11 cellular contexts compared by ENCODE assay signal in the genomic region with DNA sequence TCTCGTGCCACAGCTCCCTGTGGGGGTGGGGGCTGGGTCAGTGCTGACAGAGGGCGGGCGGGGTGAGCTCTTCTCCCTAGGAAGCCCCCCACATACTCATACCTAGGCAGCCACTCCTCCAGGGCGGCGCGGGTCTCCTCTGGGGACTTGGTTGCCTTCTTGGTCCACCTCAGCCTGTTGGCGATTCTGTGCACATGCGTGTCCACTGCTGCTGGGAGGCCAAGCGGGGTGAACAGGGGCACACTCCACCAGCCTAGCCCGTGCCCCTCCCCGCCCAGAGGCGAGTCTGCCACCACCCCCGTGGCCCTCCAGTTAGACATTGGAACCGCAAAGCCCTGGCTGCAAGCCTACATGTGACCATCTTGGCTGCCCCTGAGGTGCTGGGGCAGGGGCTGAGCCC. TPM values are rescaled to one million over a fixed set of nuclear protein-coding genes. Genes with fewer than 3 reads are reported as not detected.
DNase-seq lines count a peak whose midpoint lies in the region; FAIRE-seq lines count a peak whose summit lies in the region.
"Had no signal": no experiment of that assay in that cellular context is flagged by ENCODE, and none has a peak within 500 bp of the region (broad histone marks: within the 10 kb centered on the region; RNA-seq: fewer than 3 reads in every experiment).

No MANE protein-coding gene starts in this region.

- H3K79me2 ChIP-seq in GM23248 (ENCODE audit: insufficient read depth), result peaks cover 8% of the 10 kb centered on the region; the same call in 1 of the 2 replicates

- in situ Hi-C loops in GM23248 (cut with MboI), result no loop called here

- WGBS in GM23248 (ENCODE audit: low coverage in 1 of 2, low lambda C conversion rate in 2 of 2, missing lambda C conversion rate in 2 of 2), 2 experiments, result 80 to 85% methylated on average over 13 to 14 of the region's 14 CpGs
- 74 to 77% methylated on average over 14 of the region's 14 CpGs for WGBS in esophagus, 2 donors

- H3K4me2 ChIP-seq in GM23248 (ENCODE audit: unreplicated experiment), result no peak overlapping the region

- peaks cover 19% of the 10 kb centered on the region for H3K4me1 ChIP-seq in GM23248 (ENCODE audit: insufficient read depth)
- H3K4me1 ChIP-seq in esophagus (ENCODE audit: control insufficient read depth in 2 of 2, insufficient read depth in 2 of 2, low read length in 1 of 2), result peaks cover 7 to 45% of the 10 kb centered on the region in 2 donors
- peaks cover 22% of the 10 kb centered on the region for H3K4me1 ChIP-seq in rectal smooth muscle tissue (ENCODE audit: control insufficient read depth, insufficient read depth, low read length)

- no peaks in the 10 kb centered on the region for H4K20me1 ChIP-seq in GM23248 (ENCODE audit: insufficient read depth)

- DNase-seq in GM23248, result no peak
- no peak for DNase-seq in activated CD4-positive, CD25-positive, alpha-beta regulatory T cell (lab: John Stamatoyannopoulos, UW)
- DNase-seq in putamen (ENCODE audit: low spot score), result no peak
- DNase-seq in urothelium cell line (ENCODE audit: low spot score), result no peak
- DNase-seq: activated CD4-positive, alpha-beta T cell treated with anti-CD3 and anti-CD28 coated beads for 1 hour; activated naive CD4-positive, alpha-beta T cell treated with Interleukin-2 at 50 U/mL for 16 hours; NCI-H226; stimulated activated naive CD4-positive, alpha-beta T cell had no signal

- no peaks in the 10 kb centered on the region for H3F3A ChIP-seq in GM23248 (ENCODE audit: insufficient read depth)

- H3K36me3 ChIP-seq in GM23248 (ENCODE audit: low read depth), result no peaks in the 10 kb centered on the region
- peaks cover 0 to 7% of the 10 kb centered on the region in 2 donors for H3K36me3 ChIP-seq in esophagus (ENCODE audit: control insufficient read depth in 2 of 2, insufficient read depth in 2 of 2, low read length in 1 of 2)
- peaks cover 3% of the 10 kb centered on the region for H3K36me3 ChIP-seq in rectal smooth muscle tissue (ENCODE audit: control insufficient read depth, insufficient read depth, low read length)

- no peaks in the 10 kb centered on the region for H3K9me3 ChIP-seq in GM23248 (ENCODE audit: low read depth)
- H3K9me3 ChIP-seq in esophagus (ENCODE audit: control insufficient read depth in 2 of 2, insufficient read depth in 1 of 2, low read depth in 1 of 2, low read length in 1 of 2), result no peaks in the 10 kb centered on the region

- H3K27me3 ChIP-seq in GM23248 (replicated peaks; ENCODE audit: insufficient read depth), result no peaks in the 10 kb centered on the region
- no peaks in the 10 kb centered on the region for H3K27me3 ChIP-seq in esophagus (ENCODE audit: control insufficient read depth in 1 of 2, insufficient read depth in 2 of 2, low read length in 2 of 2)
- H3K27me3 ChIP-seq in rectal smooth muscle tissue (ENCODE audit: control insufficient read depth, insufficient read depth, low read length), result no peaks in the 10 kb centered on the region

- H3K27ac ChIP-seq in GM23248, result 0 out of 2 replicates have a peak overlapping the region, but pooled peaks have one; percentile 23
- peak overlapping the region; percentile 82 to 86 for H3K27ac ChIP-seq in esophagus (ENCODE audit: low read depth in 2 of 2, low read length in 1 of 2)
- H3K27ac ChIP-seq in rectal smooth muscle tissue (ENCODE audit: low read depth, low read length), result peak overlapping the region; percentile 30

- no peaks in the 10 kb centered on the region for H3K9me2 ChIP-seq in GM23248 (ENCODE audit: insufficient read depth)

- H2AFZ ChIP-seq in GM23248, result no peak overlapping the region

- H3K4me3 ChIP-seq in GM23248 (no peak overlapping the region), esophagus (ENCODE audit: low read depth in 1 of 2, low read length in 2 of 2) (no peak overlapping the region), rectal smooth muscle tissue (ENCODE audit: low read length) (no peak overlapping the region)

- H3K9ac ChIP-seq in GM23248 (peak overlapping the region; percentile 45; the same call in 1 of the 2 replicates), rectal smooth muscle tissue (ENCODE audit: low read length) (no peak overlapping the region)

- no peak for FAIRE-seq in urothelium cell line (lab: Jason Lieb, UNC)
- FAIRE-seq: H1 had no signal

RNA-seq across cellular contexts. Expression of gene NTHL1, which starts 7.6 kb away (rescaled TPM):
- total RNA-seq in GM23248 (2014; rRNA removed; shearing (Covaris generic)), result 19.9 and 22.8 TPM in 2 replicates
- polyA plus RNA-seq in GM23248 (2016; fragmentation: Nextera tagmentation; extraction: Ambion mirVana) (20.3 and 21.2 TPM in 2 replicates), esophagus (10 to 100 TPM; 15.1 to 16.2 TPM)

RNA-seq across cellular contexts. Expression of gene TSC2, which starts 7.8 kb away (rescaled TPM):
- 53.7 and 84.6 TPM in 2 replicates for total RNA-seq in GM23248 (2014; rRNA removed; shearing (Covaris generic))
- polyA plus RNA-seq in GM23248 (2016; fragmentation: Nextera tagmentation; extraction: Ambion mirVana) (43.3 and 52.2 TPM in 2 replicates), esophagus (10 to 100 TPM; 31.1 to 66.6 TPM)

RNA-seq across cellular contexts. Expression of gene NHERF2, which starts 13.3 kb away (rescaled TPM):
- total RNA-seq in GM23248 (2014; rRNA removed; shearing (Covaris generic)), result 27.3 and 39.7 TPM in 2 replicates
- polyA plus RNA-seq in GM23248 (2016; fragmentation: Nextera tagmentation; extraction: Ambion mirVana) (29.0 and 45.1 TPM in 2 replicates), esophagus (10 to 100 TPM; 26.3 to 36.1 TPM)

RNA-seq across cellular contexts. Expression of gene NPW, which starts 20.4 kb away (rescaled TPM):
- total RNA-seq in GM23248 (2014; rRNA removed; shearing (Covaris generic)), result not detected in 2 replicates
- 2.1 and 3.0 TPM in 2 replicates for polyA plus RNA-seq in GM23248 (2016; fragmentation: Nextera tagmentation; extraction: Ambion mirVana)
- polyA plus RNA-seq in esophagus, result under 1 TPM; 0.22 to 0.53 TPM

RNA-seq across cellular contexts. Expression of gene ZNF598, which starts 30.4 kb away (rescaled TPM):
- 21.2 and 23.4 TPM in 2 replicates for total RNA-seq in GM23248 (2014; rRNA removed; shearing (Covaris generic))
- polyA plus RNA-seq in GM23248 (2016; fragmentation: Nextera tagmentation; extraction: Ambion mirVana) (12.2 and 14.1 TPM in 2 replicates), esophagus (10 to 100 TPM; 27.9 to 36.4 TPM)

Comparison
In these comparisons a context has a peak if more than half of its experiments do, and no peak if none do; other contexts are left out.
1. H3K27ac ChIP-seq: peak in every context shown above with its lines; median percentile 84 in esophagus; 30 in rectal smooth muscle tissue; 23 in GM23248.